29 cellular contexts compared by ENCODE assay signal in the genomic region with DNA sequence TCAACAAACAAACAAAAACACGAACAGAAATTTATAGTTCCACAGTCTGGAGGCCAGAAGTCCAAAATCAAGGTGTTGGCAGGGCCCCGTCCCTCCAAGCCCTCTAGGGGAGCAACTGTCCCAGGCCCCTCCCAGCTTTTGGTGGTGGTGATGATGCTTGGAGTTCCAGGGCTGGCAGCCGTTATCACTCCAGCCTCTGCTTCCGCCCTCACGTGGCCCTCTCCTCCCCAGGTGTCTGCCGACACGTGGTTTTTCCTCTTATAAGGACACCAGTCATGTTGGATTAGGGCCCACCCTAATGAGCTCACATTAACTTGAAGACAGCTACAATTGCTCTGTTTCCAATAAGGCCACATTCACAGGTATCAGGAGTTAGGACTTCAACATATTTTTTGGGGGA.
"Had no signal": no experiment of that assay in that cellular context is flagged by ENCODE, and none has a peak within 500 bp of the region (broad histone marks: within the 10 kb centered on the region; RNA-seq: fewer than 3 reads in every experiment).

No MANE protein-coding gene starts in this region.

- H3K27ac ChIP-seq: brain microvascular endothelial cell, coronary artery, dorsolateral prefrontal cortex, pancreas, prostate gland, sigmoid colon, thoracic aorta, uterus had no signal

- H3K4me3 Mint-ChIP-seq: activated CD4-positive, alpha-beta memory T cell treated with anti-CD3 and anti-CD28 coated beads for 36 hours; activated CD4-positive, alpha-beta T cell treated with anti-CD3 and anti-CD28 coated beads, Interleukin-2, amount 10 ng/mL, durations not matched to agents 24 days and 14 days; activated naive CD4-positive, alpha-beta T cell treated with anti-CD3 and anti-CD28 coated beads, Interleukin-2, amount 10 ng/mL, durations not matched to agents 7 days and 5 days; activated naive CD8-positive, alpha-beta T cell treated with anti-CD3 and anti-CD28 coated beads, Interleukin-2, amount 10 ng/mL, durations not matched to agents 7 days and 5 days; activated T-cell treated with anti-CD3 and anti-CD28 coated beads, Interleukin-2, amount 50 U/mL, for 24 hours; nephron progenitor cell; stimulated activated effector memory CD8-positive, alpha-beta T cell treated with anti-CD3 and anti-CD28 coated beads, Interleukin-12 subunit alpha, Interleukin-12 subunit beta, amount 100 ng/mL, for 72 hours; stimulated activated naive CD8-positive, alpha-beta T cell treated with anti-CD3 and anti-CD28 coated beads, Interleukin-15, Interleukin-2, amounts not matched to agents 100 ng/mL and 50 ng/mL, for 24 hours had no signal

- H3K36me3 ChIP-seq: brain microvascular endothelial cell, pancreas, prostate gland, sigmoid colon, thoracic aorta, uterus had no signal

- H3K4me3 ChIP-seq: coronary artery, dorsolateral prefrontal cortex, pancreas, prostate gland, sigmoid colon, thoracic aorta, uterus had no signal

- FAIRE-seq: astrocyte, frontal cortex, islet of Langerhans, pancreas, small intestine had no signal

- H3K9me3 ChIP-seq: pancreas, prostate gland, sigmoid colon, thoracic aorta, uterus had no signal

- H3K9me3 Mint-ChIP-seq: activated CD4-positive, alpha-beta memory T cell treated with anti-CD3 and anti-CD28 coated beads for 36 hours; activated CD4-positive, alpha-beta T cell treated with anti-CD3 and anti-CD28 coated beads, Interleukin-2, amount 10 ng/mL, durations not matched to agents 24 days and 14 days; activated naive CD4-positive, alpha-beta T cell treated with anti-CD3 and anti-CD28 coated beads, Interleukin-2, amount 10 ng/mL, durations not matched to agents 7 days and 5 days; activated naive CD8-positive, alpha-beta T cell treated with anti-CD3 and anti-CD28 coated beads, Interleukin-2, amount 10 ng/mL, durations not matched to agents 7 days and 5 days; activated T-cell treated with anti-CD3 and anti-CD28 coated beads, Interleukin-2, amount 50 U/mL, for 24 hours; nephron progenitor cell; stimulated activated effector memory CD8-positive, alpha-beta T cell treated with anti-CD3 and anti-CD28 coated beads, Interleukin-12 subunit alpha, Interleukin-12 subunit beta, amount 100 ng/mL, for 72 hours; stimulated activated naive CD8-positive, alpha-beta T cell treated with anti-CD3 and anti-CD28 coated beads, Interleukin-15, Interleukin-2, amounts not matched to agents 100 ng/mL and 50 ng/mL, for 24 hours had no signal

- DNase-seq: activated CD4-positive, alpha-beta memory T cell treated with anti-CD3 and anti-CD28 coated beads for 36 hours; activated CD4-positive, alpha-beta T cell treated with anti-CD3 and anti-CD28 coated beads, Interleukin-2, amount 10 ng/mL, durations not matched to agents 24 days and 14 days; activated CD8-positive, alpha-beta memory T cell treated with anti-CD3 and anti-CD28 coated beads, Interleukin-2, amount 50 U/mL, for 48 hours; activated gamma-delta T cell; activated naive CD4-positive, alpha-beta T cell treated with anti-CD3 and anti-CD28 coated beads, Interleukin-2, amount 10 ng/mL, durations not matched to agents 7 days and 5 days; activated naive CD8-positive, alpha-beta T cell treated with anti-CD3 and anti-CD28 coated beads, Interleukin-2, amount 10 ng/mL, durations not matched to agents 7 days and 5 days; activated T-cell treated with anti-CD3 and anti-CD28 coated beads, Interleukin-2, amount 50 U/mL, for 24 hours; brain microvascular endothelial cell; dorsolateral prefrontal cortex; effector memory CD4-positive, alpha-beta T cell; left cardiac atrium; left ventricle myocardium superior; nephron progenitor cell; retina; sigmoid colon; small intestine; stimulated activated CD4-positive, alpha-beta T cell treated with anti-CD3 and anti-CD28 coated beads, Interleukin-4, amount 100 ng/mL, for 24 hours; trophoblast cell; uterus had no signal

- H3K36me3 Mint-ChIP-seq: activated CD4-positive, alpha-beta memory T cell treated with anti-CD3 and anti-CD28 coated beads for 36 hours; activated naive CD4-positive, alpha-beta T cell treated with anti-CD3 and anti-CD28 coated beads, Interleukin-2, amount 10 ng/mL, durations not matched to agents 7 days and 5 days; activated naive CD8-positive, alpha-beta T cell treated with anti-CD3 and anti-CD28 coated beads, Interleukin-2, amount 10 ng/mL, durations not matched to agents 7 days and 5 days; stimulated activated effector memory CD8-positive, alpha-beta T cell treated with anti-CD3 and anti-CD28 coated beads, Interleukin-12 subunit alpha, Interleukin-12 subunit beta, amount 100 ng/mL, for 72 hours had no signal

- H3K27ac Mint-ChIP-seq: activated CD4-positive, alpha-beta memory T cell treated with anti-CD3 and anti-CD28 coated beads for 36 hours; activated CD4-positive, alpha-beta T cell treated with anti-CD3 and anti-CD28 coated beads, Interleukin-2, amount 10 ng/mL, durations not matched to agents 24 days and 14 days; activated naive CD4-positive, alpha-beta T cell treated with anti-CD3 and anti-CD28 coated beads, Interleukin-2, amount 10 ng/mL, durations not matched to agents 7 days and 5 days; activated naive CD8-positive, alpha-beta T cell treated with anti-CD3 and anti-CD28 coated beads, Interleukin-2, amount 10 ng/mL, durations not matched to agents 7 days and 5 days; activated T-cell treated with anti-CD3 and anti-CD28 coated beads, Interleukin-2, amount 50 U/mL, for 24 hours; nephron progenitor cell; stimulated activated effector memory CD8-positive, alpha-beta T cell treated with anti-CD3 and anti-CD28 coated beads, Interleukin-12 subunit alpha, Interleukin-12 subunit beta, amount 100 ng/mL, for 72 hours; stimulated activated naive CD8-positive, alpha-beta T cell treated with anti-CD3 and anti-CD28 coated beads, Interleukin-15, Interleukin-2, amounts not matched to agents 100 ng/mL and 50 ng/mL, for 24 hours had no signal

- H3K4me1 ChIP-seq: pancreas, prostate gland, uterus had no signal

- ATAC-seq: activated CD4-positive, CD25-positive, alpha-beta regulatory T cell treated with anti-CD3 and anti-CD28 coated beads, Interleukin-2, amount 50 U/mL, for 24 hours; left cardiac atrium; left ventricle myocardium superior; pancreas; stimulated activated effector memory CD8-positive, alpha-beta T cell treated with anti-CD3 and anti-CD28 coated beads, Interleukin-12 subunit alpha, Interleukin-12 subunit beta, amount 100 ng/mL, for 72 hours had no signal
